Comparison of ENCODE assay signal across 8 cellular contexts in genomic region chr2:69012310-69013122, GRCh38. TPM values are rescaled to one million over a fixed set of nuclear protein-coding genes. Genes with fewer than 3 reads are reported as not detected.
DNase-seq lines count a peak whose midpoint lies in the region; ATAC-seq and TF ChIP-seq lines count a peak whose summit lies in the region.

No MANE protein-coding gene starts in this region.

- peak overlapping the region; percentile 79 to 90 (median 81) for H3K4me3 Mint-ChIP-seq in CD4-positive, CD25-positive, alpha-beta regulatory T cell
- H3K4me3 Mint-ChIP-seq in H9, result peak overlapping the region; percentile 96 to 98
- peak overlapping the region; percentile 73 for H3K4me3 Mint-ChIP-seq in activated T-cell treated with anti-CD3 and anti-CD28 coated beads, Interleukin-2, amount 50 U/mL, for 24 hours
- peak overlapping the region; percentile 72 to 88 (median 82) for H3K4me3 Mint-ChIP-seq in naive thymus-derived CD8-positive, alpha-beta T cell

- DNase-seq in CD4-positive, CD25-positive, alpha-beta regulatory T cell, result peak; percentile 8 to 44 (median 26)
- no peak for DNase-seq in H9
- peak; percentile 88 for DNase-seq in NCI-H82 (lab: John Stamatoyannopoulos, UW)
- DNase-seq in activated T-cell treated with anti-CD3 and anti-CD28 coated beads, Interleukin-2, amount 50 U/mL, for 24 hours, result peak; percentile 61
- peak; percentile 88 for DNase-seq in fibroblast of pulmonary artery (ENCODE audit: low read depth)
- peak in 9 of 10 donors; percentile 22 to 73 (median 39) for DNase-seq in naive thymus-derived CD8-positive, alpha-beta T cell

- no peak for ATAC-seq in CD4-positive, CD25-positive, alpha-beta regulatory T cell (ENCODE audit: low read depth in 2 of 2)
- peak; percentile 60 to 82 for ATAC-seq in naive thymus-derived CD8-positive, alpha-beta T cell
- ATAC-seq in GM19397 (IDR thresholded peaks at IDR 0.05; ENCODE audit: unreplicated experiment), result no peak

- H3K36me3 ChIP-seq in CD4-positive, CD25-positive, alpha-beta regulatory T cell (ENCODE audit: control insufficient read depth, insufficient read depth, low read length), result no peaks in the 10 kb centered on the region
- H3K36me3 ChIP-seq in thymus (ENCODE audit: control insufficient read depth, insufficient read depth), result no peaks in the 10 kb centered on the region

- no peak overlapping the region for H3K27ac ChIP-seq in CD4-positive, CD25-positive, alpha-beta regulatory T cell (ENCODE audit: insufficient read depth, low read length, poor library complexity, severe bottlenecking)
- H3K27ac ChIP-seq in H9 (ENCODE audit: insufficient read length, low read depth, low read length), result no peak overlapping the region
- H3K27ac ChIP-seq in thymus (ENCODE audit: low read depth), result no peak overlapping the region

- H3K79me2 ChIP-seq in H9 (ENCODE audit: insufficient read depth, low read length), result no peaks in the 10 kb centered on the region

- H2BK15ac ChIP-seq in H9 (ENCODE audit: low read depth, low read length), result no peak overlapping the region

- POLR2A ChIA-PET in naive thymus-derived CD8-positive, alpha-beta T cell (lab: Charles Lee), result no interaction called here

- H3K27ac Mint-ChIP-seq in CD4-positive, CD25-positive, alpha-beta regulatory T cell, result no peak overlapping the region
- H3K27ac Mint-ChIP-seq in H9, result no peak overlapping the region; a peak in 1 of 7 replicates
- H3K27ac Mint-ChIP-seq in activated T-cell treated with anti-CD3 and anti-CD28 coated beads, Interleukin-2, amount 50 U/mL, for 24 hours, result no peak overlapping the region
- H3K27ac Mint-ChIP-seq in naive thymus-derived CD8-positive, alpha-beta T cell, result peak overlapping the region in 2 of 10 donors; percentile 11 to 61

- no peaks in the 10 kb centered on the region for H3K79me1 ChIP-seq in H9 (ENCODE audit: insufficient read depth, low read depth, low read length, poor library complexity, severe bottlenecking)

- peaks cover 15% of the 10 kb centered on the region for H3K4me1 ChIP-seq in CD4-positive, CD25-positive, alpha-beta regulatory T cell (ENCODE audit: control insufficient read depth, insufficient read depth, low read length, poor library complexity, severe bottlenecking)
- H3K4me1 ChIP-seq in H9 (ENCODE audit: insufficient read depth, low read length) (no peaks in the 10 kb centered on the region), thymus (ENCODE audit: control insufficient read depth, insufficient read depth, low read length) (peaks cover 9% of the 10 kb centered on the region)

- peak overlapping the region; percentile 63 for H3K4me2 ChIP-seq in H9 (ENCODE audit: insufficient read depth, insufficient read length, low read length)

- no peak overlapping the region for H2BK20ac ChIP-seq in H9 (ENCODE audit: low read depth, low read length, poor library complexity, severe bottlenecking)

- H4K91ac ChIP-seq in H9 (ENCODE audit: insufficient read length, low read depth, low read length), result no peak overlapping the region

- H3K18ac ChIP-seq in H9 (ENCODE audit: insufficient read length, low read depth, low read length), result no peak overlapping the region

- H3K27me3 ChIP-seq in CD4-positive, CD25-positive, alpha-beta regulatory T cell (ENCODE audit: control insufficient read depth, insufficient read depth, low read length), result peaks cover 31% of the 10 kb centered on the region
- H3K27me3 ChIP-seq in H9 (ENCODE audit: insufficient read depth, low read length) (no peaks in the 10 kb centered on the region), thymus (ENCODE audit: control insufficient read depth, insufficient read depth) (peaks cover 18% of the 10 kb centered on the region)

- no peaks in the 10 kb centered on the region for H3K36me3 Mint-ChIP-seq in CD4-positive, CD25-positive, alpha-beta regulatory T cell
- 0 out of 7 replicates have a peak, but pooled peaks cover 0 to under 1% (median 0%) of the 10 kb centered on the region in 3 experiments for H3K36me3 Mint-ChIP-seq in H9 (ENCODE audit: insufficient read depth in 1 of 3, low read depth in 3 of 3)
- H3K36me3 Mint-ChIP-seq in activated T-cell treated with anti-CD3 and anti-CD28 coated beads, Interleukin-2, amount 50 U/mL, for 24 hours (ENCODE audit: low read depth), result no peaks in the 10 kb centered on the region
- no peaks in the 10 kb centered on the region for H3K36me3 Mint-ChIP-seq in naive thymus-derived CD8-positive, alpha-beta T cell

- no CpG with 5 or more reads among the region's 27 CpGs for WGBS in H9 (ENCODE audit: extremely low coverage, insufficient read length, low lambda C conversion rate)
- 14% methylated on average over 27 of the region's 27 CpGs for WGBS in thymus

- H2AFZ ChIP-seq in H9 (ENCODE audit: low read length), result no peak overlapping the region

- H3K4me3 ChIP-seq in CD4-positive, CD25-positive, alpha-beta regulatory T cell (ENCODE audit: low read depth, low read length), result peak overlapping the region; percentile 23
- H3K4me3 ChIP-seq in fibroblast of pulmonary artery (replicated peaks; ENCODE audit: low read depth, low read length), result peak overlapping the region; percentile 95
- peak overlapping the region; percentile 72 for H3K4me3 ChIP-seq in thymus (ENCODE audit: low read length)

- H4K5ac ChIP-seq in H9 (ENCODE audit: insufficient read length, low read depth, low read length), result no peak overlapping the region

- H2AK5ac ChIP-seq in H9 (ENCODE audit: insufficient read length, low read length), result no peak overlapping the region

- peaks cover 8% of the 10 kb centered on the region for H3K23me2 ChIP-seq in H9 (ENCODE audit: insufficient read length, low read depth, low read length, poor library complexity, severe bottlenecking)

- no peak overlapping the region for H3K4ac ChIP-seq in H9 (ENCODE audit: low read depth, low read length)

- no peak overlapping the region for H3K56ac ChIP-seq in H9 (ENCODE audit: insufficient read length, low read depth, low read length)

- no peak overlapping the region for H3K14ac ChIP-seq in H9 (ENCODE audit: insufficient read depth, low read length)

- peaks cover 0 to 1% (median 0%) of the 10 kb centered on the region in 7 donors for H3K9me3 Mint-ChIP-seq in CD4-positive, CD25-positive, alpha-beta regulatory T cell
- no peaks in the 10 kb centered on the region for H3K9me3 Mint-ChIP-seq in H9
- no peaks in the 10 kb centered on the region for H3K9me3 Mint-ChIP-seq in activated T-cell treated with anti-CD3 and anti-CD28 coated beads, Interleukin-2, amount 50 U/mL, for 24 hours
- no peaks in the 10 kb centered on the region for H3K9me3 Mint-ChIP-seq in naive thymus-derived CD8-positive, alpha-beta T cell

- H2BK12ac ChIP-seq in H9 (ENCODE audit: insufficient read length, low read depth, low read length), result no peak overlapping the region

- H3K27me3 Mint-ChIP-seq in CD4-positive, CD25-positive, alpha-beta regulatory T cell, result peaks cover 71% of the 10 kb centered on the region
- H3K27me3 Mint-ChIP-seq in H9 (ENCODE audit: low read depth), result peaks cover 40% of the 10 kb centered on the region
- H3K27me3 Mint-ChIP-seq in activated T-cell treated with anti-CD3 and anti-CD28 coated beads, Interleukin-2, amount 50 U/mL, for 24 hours, result peaks cover 60% of the 10 kb centered on the region
- peaks cover 25 to 49% (median 36%) of the 10 kb centered on the region in 5 donors for H3K27me3 Mint-ChIP-seq in naive thymus-derived CD8-positive, alpha-beta T cell

- H4K8ac ChIP-seq in H9 (replicated peaks; ENCODE audit: insufficient read length, low read depth, low read length), result no peak overlapping the region

- H3K9ac ChIP-seq in H9 (ENCODE audit: extremely low read depth, insufficient read length, low read length), result no peak overlapping the region

- H3T11ph ChIP-seq in H9 (ENCODE audit: low read length), result no peak overlapping the region

- H3K9me3 ChIP-seq in CD4-positive, CD25-positive, alpha-beta regulatory T cell (ENCODE audit: control insufficient read depth in 2 of 2, low read length in 2 of 2), result no peaks in the 10 kb centered on the region
- H3K9me3 ChIP-seq in H9 (ENCODE audit: control insufficient read depth, low read depth, low read length) (no peaks in the 10 kb centered on the region), thymus (ENCODE audit: control insufficient read depth) (no peaks in the 10 kb centered on the region)

- H3K23ac ChIP-seq in H9 (ENCODE audit: insufficient read length, low read depth, low read length), result no peak overlapping the region

- H3K4me1 Mint-ChIP-seq in CD4-positive, CD25-positive, alpha-beta regulatory T cell, result peaks cover 0 to 20% (median 9%) of the 10 kb centered on the region in 4 donors
- peaks cover 18 to 22% of the 10 kb centered on the region in 2 experiments for H3K4me1 Mint-ChIP-seq in H9
- H3K4me1 Mint-ChIP-seq in activated T-cell treated with anti-CD3 and anti-CD28 coated beads, Interleukin-2, amount 50 U/mL, for 24 hours (ENCODE audit: low read depth), result peaks cover 15% of the 10 kb centered on the region
- peaks cover 11 to 18% (median 16%) of the 10 kb centered on the region in 4 donors for H3K4me1 Mint-ChIP-seq in naive thymus-derived CD8-positive, alpha-beta T cell

- H2BK120ac ChIP-seq in H9 (ENCODE audit: low read depth, low read length, poor library complexity, severe bottlenecking), result no peak overlapping the region

- no peak overlapping the region for H2BK5ac ChIP-seq in H9 (ENCODE audit: insufficient read length, low read length)

- no peaks in the 10 kb centered on the region for H4K20me1 ChIP-seq in H9 (ENCODE audit: control insufficient read depth, insufficient read depth, insufficient read length)

- TF ChIP-seq CTCF in H9 (conservative IDR thresholded peaks at IDR 0.05) (peak; percentile 74), fibroblast of pulmonary artery (IDR thresholded peaks at IDR 0.05; ENCODE audit: low read length, missing control alignments) (peak; percentile 64)

RNA-seq across cellular contexts. Expression of gene ANTXR1, which starts 0.5 kb away (rescaled TPM):
- total RNA-seq in CD4-positive, CD25-positive, alpha-beta regulatory T cell, result not detected
- not detected for polyA plus RNA-seq in CD4-positive, CD25-positive, alpha-beta regulatory T cell
- 37.3 and 39.5 TPM in 2 replicates for total RNA-seq in H9 (2021)
- total RNA-seq in naive thymus-derived CD8-positive, alpha-beta T cell, result under 1 TPM; 0.08 to 0.14 TPM
- under 1 TPM in 1 of 3 donors, not detected in 2; 0.20 TPM for polyA plus RNA-seq in naive thymus-derived CD8-positive, alpha-beta T cell
- polyA plus RNA-seq in thymus, result 7.3 TPM

RNA-seq across cellular contexts. Expression of gene GKN1, which starts 38.1 kb away (rescaled TPM):
- total RNA-seq in CD4-positive, CD25-positive, alpha-beta regulatory T cell, result not detected
- polyA plus RNA-seq in CD4-positive, CD25-positive, alpha-beta regulatory T cell, result not detected
- total RNA-seq in H9 (2021), result not detected in 2 replicates
- total RNA-seq in naive thymus-derived CD8-positive, alpha-beta T cell, result not detected
- not detected for polyA plus RNA-seq in naive thymus-derived CD8-positive, alpha-beta T cell
- polyA plus RNA-seq in thymus, result 11.5 TPM

RNA-seq across cellular contexts. Expression of gene GKN2, which starts 59.8 kb away (rescaled TPM):
- total RNA-seq in CD4-positive, CD25-positive, alpha-beta regulatory T cell, result not detected
- not detected for polyA plus RNA-seq in CD4-positive, CD25-positive, alpha-beta regulatory T cell
- not detected in 2 replicates for total RNA-seq in H9 (2021)
- total RNA-seq in naive thymus-derived CD8-positive, alpha-beta T cell, result not detected
- polyA plus RNA-seq in naive thymus-derived CD8-positive, alpha-beta T cell, result not detected
- 0.75 TPM for polyA plus RNA-seq in thymus

Comparison
In these comparisons a context has a peak if more than half of its experiments do, and no peak if none do; other contexts are left out.
1. ATAC-seq: peak in naive thymus-derived CD8-positive, alpha-beta T cell (2 of 2); none in CD4-positive, CD25-positive, alpha-beta regulatory T cell (0 of 2) and GM19397 (single experiment).
2. H3K4me3 ChIP-seq: peak in every context shown above with its lines; median percentile 95 in fibroblast of pulmonary artery; 72 in thymus; 23 in CD4-positive, CD25-positive, alpha-beta regulatory T cell.
3. RNA of gene ANTXR1, which starts 0.5 kb away (total RNA-seq): 37.3 to 39.5 TPM in H9; 0.08 to 0.14 TPM in naive thymus-derived CD8-positive, alpha-beta T cell and not detected in CD4-positive, CD25-positive, alpha-beta regulatory T cell (single experiment); every median in the first group is over 10 times any median in the second.
4. Peak in every context shown above with its lines, with median percentiles within 50 percentile points of each other: H3K4me3 Mint-ChIP-seq.